ENCODE assay signal across 10 cellular contexts in genomic region chr12:6181583-6182278, GRCh38. TPM values are rescaled to one million over a fixed set of nuclear protein-coding genes. Genes with fewer than 3 reads are reported as not detected.
DNase-seq lines count a peak whose midpoint lies in the region; ATAC-seq, FAIRE-seq and TF ChIP-seq lines count a peak whose summit lies in the region.
"Had no signal": no experiment of that assay in that cellular context is flagged by ENCODE, and none has a peak within 500 bp of the region (broad histone marks: within the 10 kb centered on the region; RNA-seq: fewer than 3 reads in every experiment).

No MANE protein-coding gene starts in this region.

- no peak overlapping the region for H3K4me3 ChIP-seq in SJSA1
- no peak overlapping the region for H3K4me3 ChIP-seq in hepatocyte
- no peak overlapping the region for H3K4me3 ChIP-seq in gastrocnemius medialis

- H3K9me3 ChIP-seq in SJSA1 (replicated peaks) (no peaks in the 10 kb centered on the region; the same call in 1 of the 2 replicates), hepatocyte (ENCODE audit: low read depth) (no peaks in the 10 kb centered on the region), gastrocnemius medialis (no peaks in the 10 kb centered on the region)
- H3K9me3 ChIP-seq: neutrophil had no signal

- H3K27me3 ChIP-seq in SJSA1 (replicated peaks) (no peaks in the 10 kb centered on the region), hepatocyte (no peaks in the 10 kb centered on the region), gastrocnemius medialis (peaks cover 0 to 3% (median 0%) of the 10 kb centered on the region in 3 donors)

- H3K79me2 ChIP-seq in hepatocyte, result no peaks in the 10 kb centered on the region

- FAIRE-seq in urothelium cell line (lab: Jason Lieb, UNC), result no peak

- no peak for ATAC-seq in gastrocnemius medialis

- TF ChIP-seq POLR2A in gastrocnemius medialis (IDR thresholded peaks at IDR 0.05), result no peak

- peaks cover 51% of the 10 kb centered on the region for H3K4me1 ChIP-seq in SJSA1 (replicated peaks)
- peaks cover 26% of the 10 kb centered on the region for H3K4me1 ChIP-seq in hepatocyte (ENCODE audit: insufficient read depth)
- peaks cover 25 to 30% of the 10 kb centered on the region in 2 donors for H3K4me1 ChIP-seq in gastrocnemius medialis

- no peaks in the 10 kb centered on the region for H3K9me2 ChIP-seq in hepatocyte (replicated peaks; ENCODE audit: insufficient read depth)

- H3K27ac ChIP-seq in C4-2B, result peak overlapping the region; percentile 41
- H3K27ac ChIP-seq in SJSA1, result peak overlapping the region; percentile 67
- peak overlapping the region; percentile 87 for H3K27ac ChIP-seq in hepatocyte
- peak overlapping the region; percentile 17 to 71 (median 56) for H3K27ac ChIP-seq in gastrocnemius medialis

- H4K20me1 ChIP-seq in hepatocyte (ENCODE audit: insufficient read depth, poor library complexity, severe bottlenecking), result no peaks in the 10 kb centered on the region

- H3K4me2 ChIP-seq in hepatocyte, result peak overlapping the region; percentile 29

- no peak for TF ChIP-seq CTCF in C4-2B (conservative IDR thresholded peaks at IDR 0.05)
- TF ChIP-seq CTCF in hepatocyte (IDR thresholded peaks at IDR 0.05; ENCODE audit: poor library complexity), result no peak
- no peak for TF ChIP-seq CTCF in gastrocnemius medialis (IDR thresholded peaks at IDR 0.05 in 4 of 5, conservative IDR thresholded peaks at IDR 0.05 in 1 of 5)

- H3K36me3 ChIP-seq in SJSA1, result no peaks in the 10 kb centered on the region
- no peaks in the 10 kb centered on the region for H3K36me3 ChIP-seq in hepatocyte (replicated peaks; ENCODE audit: insufficient read depth, low read depth)
- no peaks in the 10 kb centered on the region for H3K36me3 ChIP-seq in gastrocnemius medialis
- H3K36me3 ChIP-seq: neutrophil had no signal

- DNase-seq in SJSA1 (ENCODE audit: low read depth in 1 of 2, low spot score in 2 of 2), result no peak
- no peak for DNase-seq in hepatocyte (ENCODE audit: low spot score)
- no peak for DNase-seq in gastrocnemius medialis
- DNase-seq in GDM1 (lab: John Stamatoyannopoulos, UW), result no peak
- DNase-seq in GM19240 (ENCODE audit: insufficient read length, low spot score), result no peak
- DNase-seq in SKM-1 (lab: John Stamatoyannopoulos, UW; ENCODE audit: unreplicated experiment), result no peak
- DNase-seq in urothelium cell line (ENCODE audit: low spot score), result no peak

- in situ Hi-C loops in gastrocnemius medialis (cut with MboI; ENCODE audit: low sequenced_read_pairs in 4 of 4), result no loop called here

- WGBS in hepatocyte (ENCODE audit: low lambda C conversion rate, missing lambda C conversion rate), result 50% methylated on average over 17 of the region's 17 CpGs

- intact Hi-C loops in gastrocnemius medialis (cut with DNase I; ENCODE audit: low total_unique reads), result no loop called here

- H2AFZ ChIP-seq in hepatocyte, result peak overlapping the region; percentile 17

RNA-seq across cellular contexts. Expression of gene CD9, which starts 18.5 kb away (rescaled TPM):
- total RNA-seq in SJSA1 (2014; rRNA removed; shearing (Covaris generic)), result 279 and 304 TPM in 2 replicates
- total RNA-seq in hepatocyte (117 and 139 TPM in 2 replicates), gastrocnemius medialis (10 to 100 TPM; 26.7 to 50.6 (median 48.4) TPM)
- polyA plus RNA-seq in hepatocyte, result 166 and 188 TPM in 2 replicates

RNA-seq across cellular contexts. Expression of gene VWF, which starts 57.3 kb away (rescaled TPM):
- 0.09 and 0.50 TPM in 2 replicates for total RNA-seq in SJSA1 (2014; rRNA removed; shearing (Covaris generic))
- total RNA-seq in hepatocyte (0.04 and 0.20 TPM in 2 replicates), gastrocnemius medialis (100 to 1,000 TPM in 2 of 4 donors, 10 to 100 TPM in 2; 78.8 to 118 (median 101) TPM)
- polyA plus RNA-seq in hepatocyte, result 0.77 TPM in 1 of 2 replicates, not detected in the other
- total RNA-seq: T-helper 1 cell treated with Interleukin-12 subunit alpha and Interleukin-12 subunit beta and Interleukin-4 antibody, amounts not matched to agents 30 ng/mL and 1 ng/mL, for 36 hours had no signal

Comparison
In these comparisons a context has a peak if more than half of its experiments do, and no peak if none do; other contexts are left out.
1. RNA of gene VWF, which starts 57.3 kb away (total RNA-seq): 78.8 to 118 TPM in gastrocnemius medialis; 0.09 to 0.50 TPM in SJSA1 and 0.04 to 0.20 TPM in hepatocyte; every median in the first group is over 10 times any median in the second.
2. Peak in every context shown above with its lines, with median percentiles within 50 percentile points of each other: H3K27ac ChIP-seq.